Comparison of ENCODE assay signal across 23 cellular contexts in genomic region chr14:104845033-104845666, GRCh38. TPM values are rescaled to one million over a fixed set of nuclear protein-coding genes. Genes with fewer than 3 reads are reported as not detected.
A peak's percentile ranks its signal among the peaks of the same experiment; 100 is the strongest.
DNase-seq lines count a peak whose midpoint lies in the region; ATAC-seq, FAIRE-seq and TF ChIP-seq lines count a peak whose summit lies in the region.
"Had no signal": no experiment of that assay in that cellular context is flagged by ENCODE, and none has a peak within 500 bp of the region (broad histone marks: within the 10 kb centered on the region; RNA-seq: fewer than 3 reads in every experiment).

No MANE protein-coding gene starts in this region.

- H3K4ac ChIP-seq in H1 (replicated peaks; ENCODE audit: insufficient read length, low read depth, low read length) (no peak overlapping the region), neuronal stem cell (ENCODE audit: low read length) (no peak overlapping the region)

- H3K27me3 ChIP-seq in H1 (replicated peaks in 1 of 4; ENCODE audit: control insufficient read depth in 3 of 4, extremely low read depth in 1 of 4, insufficient read depth in 3 of 4, low read length in 3 of 4): peaks cover 0 to 18% (median 5%) of the 10 kb centered on the region in 4 experiments; a peak in 5 of 7 replicates
- peaks cover 0 to 65% (median 8%) of the 10 kb centered on the region in 3 experiments for H3K27me3 ChIP-seq in neuronal stem cell (ENCODE audit: control insufficient read depth in 3 of 3, insufficient read depth in 3 of 3, low read depth in 1 of 3, low read length in 3 of 3)

- ATAC-seq in SK-N-SH treated with all-trans-retinoic acid at 6 μM for 48 hours: no peak

- H3K79me1 ChIP-seq in H1 (ENCODE audit: low read depth, low read length): no peaks in the 10 kb centered on the region
- H3K79me1 ChIP-seq in neuronal stem cell (ENCODE audit: low read depth, low read length): no peaks in the 10 kb centered on the region

- H2AK5ac ChIP-seq in H1 (ENCODE audit: low read depth, low read length): no peak overlapping the region; the same call in 1 of the 2 replicates
- H2AK5ac ChIP-seq in neuronal stem cell (ENCODE audit: low read depth, low read length): peak overlapping the region; percentile 41

- WGBS in H1 (ENCODE audit: extremely low coverage in 1 of 2, insufficient coverage in 1 of 2, insufficient read length in 1 of 2, insufficient replicate concordance in 2 of 2, low coverage in 1 of 2, low lambda C conversion rate in 2 of 2, missing lambda C conversion rate in 1 of 2), 2 experiments: 90% methylated on average over 4 of the region's 4 CpGs; no CpG with 5 or more reads in 1 of the 2 experiments
- WGBS in neuronal stem cell (ENCODE audit: extremely low coverage in 2 of 2, insufficient read length in 2 of 2, insufficient replicate concordance in 1 of 2), 2 donors: no CpG with 5 or more reads among the region's 4 CpGs

- peak overlapping the region; percentile 75; the same call in 1 of the 2 replicates for H2BK12ac ChIP-seq in H1 (ENCODE audit: low read depth, low read length)
- peak overlapping the region; percentile 75 for H2BK12ac ChIP-seq in neuronal stem cell (ENCODE audit: low read length)

- H2BK120ac ChIP-seq in H1 (replicated peaks; ENCODE audit: low read depth, low read length) (no peak overlapping the region), neuronal stem cell (ENCODE audit: low read depth, low read length) (no peak overlapping the region)

- H4K5ac ChIP-seq in H1 (ENCODE audit: insufficient read length, low read depth, low read length): no peak overlapping the region

- H3K4me3 ChIP-seq in H1 (ENCODE audit: extremely low read depth in 1 of 4, insufficient read depth in 2 of 4, low read depth in 3 of 4, low read length in 4 of 4): no peak overlapping the region
- no peak overlapping the region for H3K4me3 ChIP-seq in neuronal stem cell (ENCODE audit: low read length in 2 of 2)
- H3K4me3 ChIP-seq: MG63 had no signal

- peaks cover 64% of the 10 kb centered on the region for H3K27me3 Mint-ChIP-seq in activated T-cell treated with anti-CD3 and anti-CD28 coated beads, Interleukin-2, amount 50 U/mL, for 24 hours

- FAIRE-seq in H1 (lab: Jason Lieb, UNC): no peak
- FAIRE-seq: GM18507, HTR-8/SVneo had no signal

- TF ChIP-seq POLR2A in H1 (IDR thresholded peaks at IDR 0.05; ENCODE audit: control extremely low read depth in 1 of 2, low read depth in 2 of 2, low read length in 2 of 2): no peak

- no peak for TF ChIP-seq EP300 in H1 (IDR thresholded peaks at IDR 0.05; ENCODE audit: borderline replicate concordance in 1 of 2, low read depth in 2 of 2, low read length in 2 of 2)

- H3K27ac Mint-ChIP-seq in activated T-cell treated with anti-CD3 and anti-CD28 coated beads, Interleukin-2, amount 50 U/mL, for 24 hours: no peak overlapping the region

- H4K91ac ChIP-seq in H1 (replicated peaks; ENCODE audit: insufficient read length, low read length): peak overlapping the region; percentile 5
- H4K91ac ChIP-seq in neuronal stem cell (ENCODE audit: low read depth, low read length, poor library complexity): no peak overlapping the region

- H2AFZ ChIP-seq in H1 (ENCODE audit: low read length) (no peak overlapping the region), neuronal stem cell (ENCODE audit: low read length) (peak overlapping the region; percentile 93)

- TF ChIP-seq RAD21 in H1 (IDR thresholded peaks at IDR 0.05 in 1 of 2, conservative IDR thresholded peaks at IDR 0.05 in 1 of 2; ENCODE audit: low read depth in 2 of 2, low read length in 2 of 2): no peak

- peak overlapping the region; percentile 56 for H3K18ac ChIP-seq in H1 (ENCODE audit: extremely low read depth, low read length)
- H3K18ac ChIP-seq in neuronal stem cell (ENCODE audit: low read length): peak overlapping the region; percentile 63

- TF ChIP-seq CTCF in H1 (IDR thresholded peaks at IDR 0.05; ENCODE audit: control extremely low read depth in 1 of 3, insufficient read depth in 1 of 3, low read depth in 1 of 3, low read length in 3 of 3): no peak

- H3K4me1 ChIP-seq in H1 (replicated peaks in 1 of 4; ENCODE audit: control insufficient read depth in 3 of 4, insufficient read depth in 4 of 4, low read length in 3 of 4) (peaks cover 0 to 18% (median 14%) of the 10 kb centered on the region in 4 experiments; a peak in 6 of 7 replicates), neuronal stem cell (ENCODE audit: control insufficient read depth in 2 of 2, insufficient read depth in 1 of 2, low read depth in 1 of 2, low read length in 2 of 2) (peaks cover 12 to 15% of the 10 kb centered on the region in 2 donors)
- H3K4me1 ChIP-seq: BE2C had no signal

- no peak overlapping the region for H4K8ac ChIP-seq in H1 (ENCODE audit: extremely low read depth, insufficient read depth, low read length)
- no peak overlapping the region for H4K8ac ChIP-seq in neuronal stem cell (ENCODE audit: low read depth, low read length)

- peaks cover 14% of the 10 kb centered on the region; the same call in 1 of the 2 replicates for H3K23me2 ChIP-seq in H1 (ENCODE audit: low read depth, low read length)

- H3K9me3 Mint-ChIP-seq in activated T-cell treated with anti-CD3 and anti-CD28 coated beads, Interleukin-2, amount 50 U/mL, for 24 hours: no peaks in the 10 kb centered on the region
- H3K9me3 Mint-ChIP-seq: CD8-positive, alpha-beta memory T cell; H9 had no signal

- H3K14ac ChIP-seq in H1 (ENCODE audit: insufficient read length): no peak overlapping the region
- H3K14ac ChIP-seq in neuronal stem cell (ENCODE audit: low read length): no peak overlapping the region

- H2BK20ac ChIP-seq in H1 (ENCODE audit: low read length): peak overlapping the region; percentile 90; the same call in 1 of the 2 replicates

- H3K9me3 ChIP-seq in H1 (ENCODE audit: insufficient read depth in 2 of 2, low read depth in 1 of 2, low read length in 1 of 2) (no peaks in the 10 kb centered on the region; a peak in 1 of 4 replicates), neuronal stem cell (replicated peaks in 1 of 2; ENCODE audit: control insufficient read depth in 2 of 2, insufficient read depth in 1 of 2, low read depth in 1 of 2, low read length in 2 of 2) (peaks cover 0 to 2% of the 10 kb centered on the region in 2 donors)
- H3K9me3 ChIP-seq: BE2C, MG63, SK-N-SH had no signal

- CTCF ChIA-PET in H1 (lab: Charles Lee; ENCODE audit: partially characterized antibody): interaction anchor here (0.7 to 5.9 kb wide), 11 partner anchors 8 to 441 kb away, joined by 3 to 40 read pairs (median 4); no protein-coding TSS in a partner anchor

- H2BK15ac ChIP-seq in H1 (ENCODE audit: low read length) (peak overlapping the region; percentile 95; the same call in 1 of the 2 replicates), neuronal stem cell (ENCODE audit: low read length) (peak overlapping the region; percentile 8)

- H3K4me2 ChIP-seq in H1 (ENCODE audit: insufficient read depth in 1 of 2, low read depth in 2 of 2, low read length in 2 of 2) (peak overlapping the region in 1 of 2 experiments; percentile 96; a peak in 1 of 4 replicates), neuronal stem cell (ENCODE audit: insufficient read depth, low read length, poor library complexity, severe bottlenecking) (no peak overlapping the region)
- H3K4me2 ChIP-seq: SK-N-SH had no signal

- H3K23ac ChIP-seq in H1 (ENCODE audit: insufficient read length): no peak overlapping the region
- H3K23ac ChIP-seq in neuronal stem cell (ENCODE audit: low read depth, low read length, poor library complexity): peak overlapping the region; percentile 56

- peaks cover 6% of the 10 kb centered on the region for H3K4me1 Mint-ChIP-seq in activated T-cell treated with anti-CD3 and anti-CD28 coated beads, Interleukin-2, amount 50 U/mL, for 24 hours (ENCODE audit: low read depth)
- H3K4me1 Mint-ChIP-seq: CD14-positive monocyte had no signal

- no peaks in the 10 kb centered on the region for H3K79me2 ChIP-seq in H1 (ENCODE audit: control insufficient read depth in 1 of 2, insufficient read depth in 2 of 2, low read length in 2 of 2)

- H4K20me1 ChIP-seq in H1 (replicated peaks in 1 of 2; ENCODE audit: control insufficient read depth in 1 of 2, insufficient read depth in 2 of 2, low read length in 2 of 2): no peaks in the 10 kb centered on the region

- no peak overlapping the region for H3K56ac ChIP-seq in H1 (replicated peaks; ENCODE audit: insufficient read length, low read depth, low read length)

- no peak overlapping the region for H3K9ac ChIP-seq in H1 (replicated peaks in 1 of 4; ENCODE audit: extremely low read depth in 1 of 4, low read depth in 3 of 4, low read length in 3 of 4)
- no peak overlapping the region for H3K9ac ChIP-seq in neuronal stem cell (ENCODE audit: low read depth, low read length, poor library complexity)
- H3K9ac ChIP-seq: SK-N-SH had no signal

- H2BK5ac ChIP-seq in H1 (ENCODE audit: low read depth, low read length): peak overlapping the region; percentile 47; the same call in 1 of the 2 replicates
- H2BK5ac ChIP-seq in neuronal stem cell (ENCODE audit: low read length): no peak overlapping the region

- H3K4me3 Mint-ChIP-seq in activated T-cell treated with anti-CD3 and anti-CD28 coated beads, Interleukin-2, amount 50 U/mL, for 24 hours: no peak overlapping the region
- H3K4me3 Mint-ChIP-seq: CD8-positive, alpha-beta memory T cell had no signal

- no peaks in the 10 kb centered on the region for H3K36me3 Mint-ChIP-seq in activated T-cell treated with anti-CD3 and anti-CD28 coated beads, Interleukin-2, amount 50 U/mL, for 24 hours (ENCODE audit: low read depth)
- H3K36me3 Mint-ChIP-seq: CD14-positive monocyte; CD8-positive, alpha-beta memory T cell had no signal

- no peak overlapping the region for H3K27ac ChIP-seq in H1 (ENCODE audit: low read depth, low read length)
- no peak overlapping the region for H3K27ac ChIP-seq in neuronal stem cell (replicated peaks; ENCODE audit: low read length)
- H3K27ac ChIP-seq: 22Rv1, RWPE1 had no signal

- no peaks in the 10 kb centered on the region for H3K36me3 ChIP-seq in H1 (ENCODE audit: control insufficient read depth in 2 of 4, insufficient read depth in 4 of 4, low read length in 3 of 4)
- H3K36me3 ChIP-seq in neuronal stem cell (replicated peaks in 1 of 2; ENCODE audit: control insufficient read depth in 2 of 2, insufficient read depth in 2 of 2, low read length in 2 of 2): no peaks in the 10 kb centered on the region
- H3K36me3 ChIP-seq: BE2C, MG63 had no signal

- POLR2A ChIA-PET in H1 (lab: Charles Lee; ENCODE audit: partially characterized antibody): interaction anchor here (0.6 to 8.8 kb wide), 12 partner anchors 8 to 963 kb away, joined by 3 to 82 read pairs (median 5); partner anchors contain the start of genes CEP170B and SIVA1

- DNase-seq in activated effector memory CD4-positive, alpha-beta T cell treated with anti-CD3 and anti-CD28 coated beads, Interleukin-2, amount 50 U/mL, for 16 hours: peak; percentile 57
- no peak for DNase-seq in activated effector memory CD4-positive, alpha-beta T cell treated with Interleukin-2 at 50 U/mL for 16 hours
- DNase-seq in H1 (ENCODE audit: low read depth in 1 of 2, low spot score in 2 of 2) (no peak), neuronal stem cell (ENCODE audit: low spot score) (no peak), NCI-H2081 treated with DMSO at 0.1 percent for 48 hours (lab: John Stamatoyannopoulos, UW) (no peak)
- no peak for DNase-seq in activated T-cell treated with anti-CD3 and anti-CD28 coated beads, Interleukin-2, amount 50 U/mL, for 24 hours
- DNase-seq: CD8-positive, alpha-beta memory T cell; DND-41; IMR-90; KG1; MG63; NCI-H2029; NCI-H446 treated with DMSO at 0.1 percent for 48 hours; NCI-H526 treated with DMSO at 0.1 percent for 48 hours; SK-N-SH had no signal

RNA-seq across cellular contexts. Expression of gene CEP170B, which starts 19.9 kb away (rescaled TPM):
- 32.3 and 33.8 TPM in 2 replicates for total RNA-seq in H1 (2021; fragmentation: NEBNext Ultra II Directional; extraction: Animal tissue kit (Norgen Biotek cat#: 25700))
- polyA plus RNA-seq in H1 (2011; rRNA removed): 9.1 and 15.2 TPM in 2 replicates
- polyA plus RNA-seq in H1 (2011; cell fraction: cytosol; rRNA removed): 9.4 TPM
- 34.9 TPM for polyA plus RNA-seq in H1 (2011; cell fraction: nucleus; rRNA removed)
- 14.3 to 23.9 TPM (median 20.7 TPM) in 4 replicates for polyA plus RNA-seq in H1 (2012, experiment 1 of 2)
- polyA plus RNA-seq in H1 (2012, experiment 2 of 2): 13.0 TPM
- 17.1 TPM for polyA plus RNA-seq in H1 (2013, experiment 1 of 2)
- 16.2 TPM for polyA plus RNA-seq in H1 (2013, experiment 2 of 2)
- 4.7 and 5.7 TPM in 2 replicates for polyA minus RNA-seq in H1 (2011; rRNA and poly(A)+ RNA removed)
- 11.5 TPM for polyA minus RNA-seq in H1 (2011; cell fraction: cytosol; rRNA and poly(A)+ RNA removed)
- polyA minus RNA-seq in H1 (2011; cell fraction: nucleus; rRNA and poly(A)+ RNA removed): 11.6 TPM
- 12.3 TPM for polyA plus RNA-seq in neuronal stem cell (2013, experiment 1 of 2)
- polyA plus RNA-seq in neuronal stem cell (2013, experiment 2 of 2): 11.4 TPM
- polyA plus RNA-seq: CD14-positive monocyte; CD8-positive, alpha-beta memory T cell had no signal

RNA-seq across cellular contexts. Expression of gene ZBTB42, which starts 44.2 kb away (rescaled TPM):
- total RNA-seq in H1 (2021; fragmentation: NEBNext Ultra II Directional; extraction: Animal tissue kit (Norgen Biotek cat#: 25700)): 2.8 and 2.9 TPM in 2 replicates
- 3.1 and 3.7 TPM in 2 replicates for polyA plus RNA-seq in H1 (2011; rRNA removed)
- 2.5 TPM for polyA plus RNA-seq in H1 (2011; cell fraction: cytosol; rRNA removed)
- 4.0 TPM for polyA plus RNA-seq in H1 (2011; cell fraction: nucleus; rRNA removed)
- polyA plus RNA-seq in H1 (2012, experiment 1 of 2): 1.5 to 3.3 TPM (median 2.9 TPM) in 4 replicates
- 2.3 TPM for polyA plus RNA-seq in H1 (2012, experiment 2 of 2)
- polyA plus RNA-seq in H1 (2013, experiment 1 of 2): 1.2 TPM
- 1.2 TPM for polyA plus RNA-seq in H1 (2013, experiment 2 of 2)
- polyA minus RNA-seq in H1 (2011; rRNA and poly(A)+ RNA removed): 3.4 and 4.0 TPM in 2 replicates
- polyA minus RNA-seq in H1 (2011; cell fraction: cytosol; rRNA and poly(A)+ RNA removed): 2.7 TPM
- 7.3 TPM for polyA minus RNA-seq in H1 (2011; cell fraction: nucleus; rRNA and poly(A)+ RNA removed)
- 0.95 TPM for polyA plus RNA-seq in neuronal stem cell (2013, experiment 1 of 2)
- polyA plus RNA-seq in neuronal stem cell (2013, experiment 2 of 2): 0.87 TPM

RNA-seq across cellular contexts. Expression of gene AKT1, which starts 49.6 kb away (rescaled TPM):
- 62.1 and 71.5 TPM in 2 replicates for total RNA-seq in H1 (2021; fragmentation: NEBNext Ultra II Directional; extraction: Animal tissue kit (Norgen Biotek cat#: 25700))
- polyA plus RNA-seq in H1 (2011; rRNA removed): 68.1 and 89.8 TPM in 2 replicates
- polyA plus RNA-seq in H1 (2011; cell fraction: cytosol; rRNA removed): 86.7 TPM
- polyA plus RNA-seq in H1 (2011; cell fraction: nucleus; rRNA removed): 135 TPM
- 53.7 to 73.1 TPM (median 68.0 TPM) in 4 replicates for polyA plus RNA-seq in H1 (2012, experiment 1 of 2)
- polyA plus RNA-seq in H1 (2012, experiment 2 of 2): 53.5 TPM
- polyA plus RNA-seq in H1 (2013, experiment 1 of 2): 44.6 TPM
- 45.6 TPM for polyA plus RNA-seq in H1 (2013, experiment 2 of 2)
- polyA minus RNA-seq in H1 (2011; rRNA and poly(A)+ RNA removed): 43.3 and 54.9 TPM in 2 replicates
- polyA minus RNA-seq in H1 (2011; cell fraction: cytosol; rRNA and poly(A)+ RNA removed): 46.9 TPM
- polyA minus RNA-seq in H1 (2011; cell fraction: nucleus; rRNA and poly(A)+ RNA removed): 28.2 TPM
- 84.4 TPM for polyA plus RNA-seq in neuronal stem cell (2013, experiment 1 of 2)
- 82.3 TPM for polyA plus RNA-seq in neuronal stem cell (2013, experiment 2 of 2)
